Comparison of ENCODE assay signal across 8 cellular contexts in genomic region chr19:1490020-1490310, GRCh38. TPM values are rescaled to one million over a fixed set of nuclear protein-coding genes. Genes with fewer than 3 reads are reported as not detected.
DNase-seq lines count a peak whose midpoint lies in the region; ATAC-seq, FAIRE-seq and TF ChIP-seq lines count a peak whose summit lies in the region.

No MANE protein-coding gene starts in this region.

- FAIRE-seq in keratinocyte (lab: Jason Lieb, UNC): no peak

- intact Hi-C loops in activated T-helper 2 cell treated with anti-CD3 and anti-CD28 coated beads, Interferon-gamma antibody, Interleukin-2, Interleukin-4, amounts not matched to agents 10 μg/mL and 5 μg/mL and 100 μg/mL, durations not matched to agents 14 hours and 24 hours and 36 hours (cut with micrococcal nuclease): loop anchor here (1.0 kb wide), 2 partner anchors 11 to 322 kb away; partner anchors contain the start of genes ATP8B3 and C19orf25
- intact Hi-C loops in sciatic nerve (cut with DNase I): no loop called here

- peak overlapping the region; percentile 67 for H3K4me3 Mint-ChIP-seq in T-helper 2 cell treated with Interferon-gamma antibody and Interleukin-4, amounts not matched to agents 5 μg/mL and 100 μg/mL, for 36 hours
- H3K4me3 Mint-ChIP-seq in activated T-helper 2 cell treated with anti-CD3 and anti-CD28 coated beads, Interferon-gamma antibody, Interleukin-2, Interleukin-4, amounts not matched to agents 10 μg/mL and 5 μg/mL and 100 μg/mL, durations not matched to agents 14 hours and 24 hours and 36 hours (ENCODE audit: low read depth): peak overlapping the region; percentile 13

- peak overlapping the region; percentile 100 for H2AFZ ChIP-seq in keratinocyte (ENCODE audit: control insufficient read depth, low read length)

- H3K4me3 ChIP-seq in keratinocyte (ENCODE audit: control insufficient read depth in 2 of 3, extremely low read depth in 1 of 3, insufficient read depth in 2 of 3, low read depth in 1 of 3, low read length in 3 of 3): peak overlapping the region; percentile 54 to 78 (median 77)
- peak overlapping the region in 4 of 5 donors; percentile 73 to 80 (median 78) for H3K4me3 ChIP-seq in subcutaneous abdominal adipose tissue (ENCODE audit: low read depth in 1 of 5, low read length in 5 of 5)

- H3K27ac ChIP-seq in keratinocyte (ENCODE audit: control insufficient read depth, insufficient read depth, low read length) (no peak overlapping the region), subcutaneous abdominal adipose tissue (ENCODE audit: low read depth, low read length) (no peak overlapping the region)

- peak overlapping the region; percentile 94 for H3K4me2 ChIP-seq in keratinocyte (ENCODE audit: control insufficient read depth, extremely low read depth, insufficient read depth, low read depth, low read length)

- no peaks in the 10 kb centered on the region for H3K36me3 Mint-ChIP-seq in T-helper 2 cell treated with Interferon-gamma antibody and Interleukin-4, amounts not matched to agents 5 μg/mL and 100 μg/mL, for 36 hours (ENCODE audit: low read depth)
- H3K36me3 Mint-ChIP-seq in activated T-helper 2 cell treated with anti-CD3 and anti-CD28 coated beads, Interferon-gamma antibody, Interleukin-2, Interleukin-4, amounts not matched to agents 10 μg/mL and 5 μg/mL and 100 μg/mL, durations not matched to agents 14 hours and 24 hours and 36 hours (ENCODE audit: low read depth): no peaks in the 10 kb centered on the region

- H3K9me3 ChIP-seq in keratinocyte (ENCODE audit: control insufficient read depth, low read depth, low read length) (no peaks in the 10 kb centered on the region), subcutaneous abdominal adipose tissue (ENCODE audit: control insufficient read depth in 5 of 5, low read length in 5 of 5) (no peaks in the 10 kb centered on the region)

- H3K27ac Mint-ChIP-seq in T-helper 2 cell treated with Interferon-gamma antibody and Interleukin-4, amounts not matched to agents 5 μg/mL and 100 μg/mL, for 36 hours: no peak overlapping the region
- H3K27ac Mint-ChIP-seq in activated T-helper 2 cell treated with anti-CD3 and anti-CD28 coated beads, Interferon-gamma antibody, Interleukin-2, Interleukin-4, amounts not matched to agents 10 μg/mL and 5 μg/mL and 100 μg/mL, durations not matched to agents 14 hours and 24 hours and 36 hours: no peak overlapping the region

- no peaks in the 10 kb centered on the region for H3K9me3 Mint-ChIP-seq in T-helper 2 cell treated with Interferon-gamma antibody and Interleukin-4, amounts not matched to agents 5 μg/mL and 100 μg/mL, for 36 hours
- H3K9me3 Mint-ChIP-seq in activated T-helper 2 cell treated with anti-CD3 and anti-CD28 coated beads, Interferon-gamma antibody, Interleukin-2, Interleukin-4, amounts not matched to agents 10 μg/mL and 5 μg/mL and 100 μg/mL, durations not matched to agents 14 hours and 24 hours and 36 hours: no peaks in the 10 kb centered on the region

- H3K9ac ChIP-seq in keratinocyte (ENCODE audit: control insufficient read depth, extremely low read depth, insufficient read depth, low read length) (peak overlapping the region; percentile 65), subcutaneous abdominal adipose tissue (ENCODE audit: low read length in 5 of 5) (peak overlapping the region in 3 of 5 donors; percentile 41 to 71 (median 64))

- ATAC-seq in sciatic nerve: no peak

- DNase-seq in T-helper 2 cell treated with Interferon-gamma antibody and Interleukin-4, amounts not matched to agents 5 μg/mL and 100 μg/mL, for 36 hours (ENCODE audit: low spot score): no peak
- DNase-seq in T-helper 2 cell (no peak), keratinocyte (ENCODE audit: low read depth, low spot score) (no peak), sciatic nerve (ENCODE audit: low spot score) (no peak), GF-D8 (lab: John Stamatoyannopoulos, UW) (no peak), mucosa of gallbladder (ENCODE audit: low spot score) (no peak)
- DNase-seq in activated T-helper 2 cell treated with anti-CD3 and anti-CD28 coated beads, Interferon-gamma antibody, Interleukin-2, Interleukin-4, amounts not matched to agents 10 μg/mL and 5 μg/mL and 100 μg/mL, durations not matched to agents 14 hours and 24 hours and 36 hours (ENCODE audit: low spot score): no peak

- H3K36me3 ChIP-seq in keratinocyte (ENCODE audit: control insufficient read depth in 2 of 2, extremely low read depth in 1 of 2, insufficient read depth in 2 of 2, low read length in 2 of 2) (no peaks in the 10 kb centered on the region), subcutaneous abdominal adipose tissue (ENCODE audit: control insufficient read depth in 5 of 5, insufficient read depth in 5 of 5, low read length in 5 of 5) (no peaks in the 10 kb centered on the region)

- peaks cover 15% of the 10 kb centered on the region for H3K4me1 Mint-ChIP-seq in T-helper 2 cell treated with Interferon-gamma antibody and Interleukin-4, amounts not matched to agents 5 μg/mL and 100 μg/mL, for 36 hours (ENCODE audit: low read depth)
- H3K4me1 Mint-ChIP-seq in activated T-helper 2 cell treated with anti-CD3 and anti-CD28 coated beads, Interferon-gamma antibody, Interleukin-2, Interleukin-4, amounts not matched to agents 10 μg/mL and 5 μg/mL and 100 μg/mL, durations not matched to agents 14 hours and 24 hours and 36 hours (ENCODE audit: low read depth): peaks cover 11% of the 10 kb centered on the region

- H3K9me1 ChIP-seq in keratinocyte (ENCODE audit: control insufficient read depth, extremely low read depth, insufficient read depth, low read length): no peaks in the 10 kb centered on the region

- no peak for TF ChIP-seq CTCF in keratinocyte (optimal IDR thresholded peaks at IDR 0.05 in 1 of 3, IDR thresholded peaks at IDR 0.05 in 1 of 3, conservative IDR thresholded peaks at IDR 0.05 in 1 of 3; ENCODE audit: extremely low read depth in 1 of 3, insufficient read depth in 2 of 3, low read length in 3 of 3)

- H4K20me1 ChIP-seq in keratinocyte (ENCODE audit: control insufficient read depth, extremely low read depth, insufficient read depth, low read length): no peaks in the 10 kb centered on the region

- H3K27me3 ChIP-seq in keratinocyte (ENCODE audit: control insufficient read depth, extremely low read depth, insufficient read depth, low read length) (no peaks in the 10 kb centered on the region), subcutaneous abdominal adipose tissue (ENCODE audit: control insufficient read depth in 5 of 5, insufficient read depth in 4 of 5, low read length in 5 of 5) (peaks cover 0 to 10% (median 0%) of the 10 kb centered on the region in 5 donors)

- peaks cover 11% of the 10 kb centered on the region for H3K27me3 Mint-ChIP-seq in T-helper 2 cell treated with Interferon-gamma antibody and Interleukin-4, amounts not matched to agents 5 μg/mL and 100 μg/mL, for 36 hours (ENCODE audit: low read depth)
- H3K27me3 Mint-ChIP-seq in activated T-helper 2 cell treated with anti-CD3 and anti-CD28 coated beads, Interferon-gamma antibody, Interleukin-2, Interleukin-4, amounts not matched to agents 10 μg/mL and 5 μg/mL and 100 μg/mL, durations not matched to agents 14 hours and 24 hours and 36 hours (ENCODE audit: low read depth): peaks cover 9% of the 10 kb centered on the region

- peaks cover 12% of the 10 kb centered on the region for H3K4me1 ChIP-seq in keratinocyte (ENCODE audit: control insufficient read depth, extremely low read depth, insufficient read depth, low read length)
- H3K4me1 ChIP-seq in subcutaneous abdominal adipose tissue (ENCODE audit: control insufficient read depth in 5 of 5, insufficient read depth in 5 of 5, low read length in 5 of 5): peaks cover 0 to 44% (median 33%) of the 10 kb centered on the region in 5 donors

- dilution Hi-C loops in keratinocyte (cut with MboI; ENCODE audit: extremely low pct_ligation_motif_present, low sequenced_read_pairs): no loop called here

- H3K79me2 ChIP-seq in keratinocyte (ENCODE audit: control insufficient read depth, insufficient read depth, low read length): no peaks in the 10 kb centered on the region

RNA-seq across cellular contexts. Expression of gene PCSK4, which starts 0.2 kb away (rescaled TPM):
- 2.1 and 2.6 TPM in 2 replicates for total RNA-seq in activated T-helper 2 cell treated with anti-CD3 and anti-CD28 coated beads, Interferon-gamma antibody, Interleukin-2, Interleukin-4, amounts not matched to agents 10 μg/mL and 5 μg/mL and 100 μg/mL, durations not matched to agents 14 hours and 24 hours and 36 hours
- polyA plus RNA-seq in keratinocyte: 0.25 to 1.2 TPM (median 0.27 TPM) in 3 replicates
- 0.36 TPM for polyA plus RNA-seq in keratinocyte (2011; ENCODE audit: low read depth)
- polyA plus RNA-seq in keratinocyte (2011; cell fraction: cytosol; rRNA removed): 0.12 and 0.35 TPM in 2 replicates
- 4.0 and 6.0 TPM in 2 replicates for polyA plus RNA-seq in keratinocyte (2011; cell fraction: nucleus; rRNA removed)
- 0.71 and 0.93 TPM in 2 replicates for polyA plus RNA-seq in keratinocyte (2012; ENCODE audit: low replicate concordance)
- polyA minus RNA-seq in keratinocyte: 0.22 to 0.92 TPM in 2 of 3 replicates, not detected in the other
- polyA minus RNA-seq in keratinocyte (2011; cell fraction: cytosol; rRNA and poly(A)+ RNA removed): not detected
- 0.53 and 1.7 TPM in 2 replicates for polyA minus RNA-seq in keratinocyte (2011; cell fraction: nucleus; rRNA and poly(A)+ RNA removed)
- total RNA-seq in sciatic nerve (2.5 TPM), mucosa of gallbladder (11.7 TPM)

RNA-seq across cellular contexts. Expression of gene REEP6, which starts 1.0 kb away (rescaled TPM):
- total RNA-seq in activated T-helper 2 cell treated with anti-CD3 and anti-CD28 coated beads, Interferon-gamma antibody, Interleukin-2, Interleukin-4, amounts not matched to agents 10 μg/mL and 5 μg/mL and 100 μg/mL, durations not matched to agents 14 hours and 24 hours and 36 hours: 1.6 and 2.1 TPM in 2 replicates
- 1.2 to 1.3 TPM (median 1.2 TPM) in 3 replicates for polyA plus RNA-seq in keratinocyte
- polyA plus RNA-seq in keratinocyte (2011; ENCODE audit: low read depth): 1.8 TPM
- polyA plus RNA-seq in keratinocyte (2011; cell fraction: cytosol; rRNA removed): 1.4 and 3.0 TPM in 2 replicates
- 1.1 and 1.5 TPM in 2 replicates for polyA plus RNA-seq in keratinocyte (2011; cell fraction: nucleus; rRNA removed)
- polyA plus RNA-seq in keratinocyte (2012; ENCODE audit: low replicate concordance): 2.0 and 3.1 TPM in 2 replicates
- polyA minus RNA-seq in keratinocyte: 0.80 to 5.9 TPM (median 2.5 TPM) in 3 replicates
- polyA minus RNA-seq in keratinocyte (2011; cell fraction: cytosol; rRNA and poly(A)+ RNA removed): 4.4 TPM
- polyA minus RNA-seq in keratinocyte (2011; cell fraction: nucleus; rRNA and poly(A)+ RNA removed): 1.2 and 1.4 TPM in 2 replicates
- 3.9 TPM for total RNA-seq in sciatic nerve
- total RNA-seq in mucosa of gallbladder: 80.5 TPM

RNA-seq across cellular contexts. Expression of gene C19orf25, which starts 10.9 kb away (rescaled TPM):
- total RNA-seq in activated T-helper 2 cell treated with anti-CD3 and anti-CD28 coated beads, Interferon-gamma antibody, Interleukin-2, Interleukin-4, amounts not matched to agents 10 μg/mL and 5 μg/mL and 100 μg/mL, durations not matched to agents 14 hours and 24 hours and 36 hours: 33.0 and 37.9 TPM in 2 replicates
- polyA plus RNA-seq in keratinocyte: 11.2 to 24.9 TPM (median 13.8 TPM) in 3 replicates
- 5.0 TPM for polyA plus RNA-seq in keratinocyte (2011; ENCODE audit: low read depth)
- 12.9 and 35.3 TPM in 2 replicates for polyA plus RNA-seq in keratinocyte (2011; cell fraction: cytosol; rRNA removed)
- 16.8 and 23.9 TPM in 2 replicates for polyA plus RNA-seq in keratinocyte (2011; cell fraction: nucleus; rRNA removed)
- polyA plus RNA-seq in keratinocyte (2012; ENCODE audit: low replicate concordance): 17.7 and 18.7 TPM in 2 replicates
- polyA minus RNA-seq in keratinocyte: 6.2 to 16.8 TPM (median 10.1 TPM) in 3 replicates
- 30.5 TPM for polyA minus RNA-seq in keratinocyte (2011; cell fraction: cytosol; rRNA and poly(A)+ RNA removed)
- 13.4 and 14.5 TPM in 2 replicates for polyA minus RNA-seq in keratinocyte (2011; cell fraction: nucleus; rRNA and poly(A)+ RNA removed)
- total RNA-seq in sciatic nerve: 22.1 TPM
- total RNA-seq in mucosa of gallbladder: 41.6 TPM

RNA-seq across cellular contexts. Expression of gene ADAMTSL5, which starts 22.9 kb away (rescaled TPM):
- 4.9 and 6.4 TPM in 2 replicates for total RNA-seq in activated T-helper 2 cell treated with anti-CD3 and anti-CD28 coated beads, Interferon-gamma antibody, Interleukin-2, Interleukin-4, amounts not matched to agents 10 μg/mL and 5 μg/mL and 100 μg/mL, durations not matched to agents 14 hours and 24 hours and 36 hours
- polyA plus RNA-seq in keratinocyte: 4.2 to 8.5 TPM (median 5.7 TPM) in 3 replicates
- polyA plus RNA-seq in keratinocyte (2011; ENCODE audit: low read depth): 1.9 TPM
- polyA plus RNA-seq in keratinocyte (2011; cell fraction: cytosol; rRNA removed): 5.2 and 8.3 TPM in 2 replicates
- 17.7 and 25.8 TPM in 2 replicates for polyA plus RNA-seq in keratinocyte (2011; cell fraction: nucleus; rRNA removed)
- 3.6 and 8.7 TPM in 2 replicates for polyA plus RNA-seq in keratinocyte (2012; ENCODE audit: low replicate concordance)
- polyA minus RNA-seq in keratinocyte: 4.6 to 5.7 TPM (median 5.1 TPM) in 3 replicates
- polyA minus RNA-seq in keratinocyte (2011; cell fraction: cytosol; rRNA and poly(A)+ RNA removed): 15.2 TPM
- 7.5 and 9.9 TPM in 2 replicates for polyA minus RNA-seq in keratinocyte (2011; cell fraction: nucleus; rRNA and poly(A)+ RNA removed)
- total RNA-seq in sciatic nerve: 48.3 TPM
- 4.4 TPM for total RNA-seq in mucosa of gallbladder

RNA-seq across cellular contexts. Expression of gene PLK5, which starts 33.9 kb away (rescaled TPM):
- total RNA-seq in activated T-helper 2 cell treated with anti-CD3 and anti-CD28 coated beads, Interferon-gamma antibody, Interleukin-2, Interleukin-4, amounts not matched to agents 10 μg/mL and 5 μg/mL and 100 μg/mL, durations not matched to agents 14 hours and 24 hours and 36 hours: not detected in 2 replicates
- 0.05 to 0.26 TPM (median 0.06 TPM) in 3 replicates for polyA plus RNA-seq in keratinocyte
- not detected for polyA plus RNA-seq in keratinocyte (2011; ENCODE audit: low read depth)
- 0.08 TPM in 1 of 2 replicates, not detected in the other for polyA plus RNA-seq in keratinocyte (2011; cell fraction: cytosol; rRNA removed)
- polyA plus RNA-seq in keratinocyte (2011; cell fraction: nucleus; rRNA removed): 1.1 and 1.5 TPM in 2 replicates
- polyA plus RNA-seq in keratinocyte (2012; ENCODE audit: low replicate concordance): 0.45 TPM in 1 of 2 replicates, not detected in the other
- 0.07 TPM in 1 of 3 replicates, not detected in the others for polyA minus RNA-seq in keratinocyte
- not detected for polyA minus RNA-seq in keratinocyte (2011; cell fraction: cytosol; rRNA and poly(A)+ RNA removed)
- polyA minus RNA-seq in keratinocyte (2011; cell fraction: nucleus; rRNA and poly(A)+ RNA removed): 0.42 TPM in 1 of 2 replicates, not detected in the other
- 0.80 TPM for total RNA-seq in sciatic nerve
- 0.89 TPM for total RNA-seq in mucosa of gallbladder

Comparison
In these comparisons a context has a peak if more than half of its experiments do, and no peak if none do; other contexts are left out.
1. RNA of gene REEP6, which starts 1.0 kb away (total RNA-seq): 80.5 TPM in mucosa of gallbladder (single experiment); 3.9 TPM in sciatic nerve (single experiment) and 1.6 to 2.1 TPM in activated T-helper 2 cell treated with anti-CD3 and anti-CD28 coated beads, Interferon-gamma antibody, Interleukin-2, Interleukin-4, amounts not matched to agents 10 μg/mL and 5 μg/mL and 100 μg/mL, durations not matched to agents 14 hours and 24 hours and 36 hours; every median in the first group is over 10 times any median in the second.